ENCODE assay signal across 12 cellular contexts in the genomic region with DNA sequence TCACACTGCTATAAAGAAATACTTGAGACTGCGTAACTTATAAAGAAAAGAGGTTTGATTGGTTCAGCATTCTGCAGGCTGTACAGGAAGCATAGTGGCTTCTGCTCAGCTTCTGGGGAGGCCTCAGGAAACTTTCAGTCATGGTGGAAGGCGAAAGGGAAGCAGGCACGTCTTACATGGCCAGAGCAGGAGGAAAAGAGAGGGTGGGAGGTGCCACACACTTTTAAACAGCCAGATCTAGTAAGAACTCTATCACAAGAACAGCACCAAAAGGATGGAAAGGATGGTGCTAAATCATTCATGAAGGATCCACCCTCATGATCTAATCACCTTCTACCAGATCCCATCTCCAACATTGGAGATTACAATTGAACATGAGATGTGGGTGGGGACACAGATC.
DNase-seq lines count a peak whose midpoint lies in the region; ATAC-seq and TF ChIP-seq lines count a peak whose summit lies in the region.
"Had no signal": no experiment of that assay in that cellular context is flagged by ENCODE, and none has a peak within 500 bp of the region (broad histone marks: within the 10 kb centered on the region; RNA-seq: fewer than 3 reads in every experiment).

No MANE protein-coding gene starts in this region.

- no peaks in the 10 kb centered on the region for H4K20me1 ChIP-seq in hepatocyte (ENCODE audit: insufficient read depth, poor library complexity, severe bottlenecking)

- ATAC-seq in GM18909 (IDR thresholded peaks at IDR 0.05; ENCODE audit: poor library complexity, unreplicated experiment) (no peak), body of pancreas (no peak)
- ATAC-seq: GM23338 had no signal

- H3K27me3 ChIP-seq in hepatocyte (no peaks in the 10 kb centered on the region), body of pancreas (no peaks in the 10 kb centered on the region)

- no peak overlapping the region for H3K27ac ChIP-seq in hepatocyte
- no peak overlapping the region for H3K27ac ChIP-seq in body of pancreas

- WGBS in hepatocyte (ENCODE audit: low lambda C conversion rate, missing lambda C conversion rate), result 83% methylated on average over 3 of the region's 3 CpGs
- WGBS in body of pancreas, 2 donors, result 70 to 75% methylated on average over 3 of the region's 3 CpGs

- H3K4me2 ChIP-seq in hepatocyte, result peak overlapping the region; percentile 4
- H3K4me2 ChIP-seq: GM23338 had no signal

- TF ChIP-seq CTCF in hepatocyte (IDR thresholded peaks at IDR 0.05; ENCODE audit: poor library complexity) (no peak), nephron progenitor cell (IDR thresholded peaks at IDR 0.05) (no peak), body of pancreas (IDR thresholded peaks at IDR 0.05) (no peak)

- H3K36me3 Mint-ChIP-seq in T-helper 1 cell treated with Interleukin-12 subunit alpha and Interleukin-12 subunit beta and Interleukin-4 antibody, amounts not matched to agents 30 μg/mL and 1 μg/mL, for 36 hours (ENCODE audit: low read depth), result no peaks in the 10 kb centered on the region
- peaks cover 24% of the 10 kb centered on the region for H3K36me3 Mint-ChIP-seq in nephron progenitor cell (ENCODE audit: low read depth)
- H3K36me3 Mint-ChIP-seq in activated CD4-positive, alpha-beta T cell treated with anti-CD3 and anti-CD28 coated beads, Interleukin-2, amount 10 ng/mL, durations not matched to agents 24 days and 14 days (ENCODE audit: low read depth), result no peaks in the 10 kb centered on the region

- H3K27me3 Mint-ChIP-seq in T-helper 1 cell treated with Interleukin-12 subunit alpha and Interleukin-12 subunit beta and Interleukin-4 antibody, amounts not matched to agents 30 μg/mL and 1 μg/mL, for 36 hours (ENCODE audit: low read depth), result peaks cover 23% of the 10 kb centered on the region
- peaks cover 4% of the 10 kb centered on the region for H3K27me3 Mint-ChIP-seq in nephron progenitor cell (ENCODE audit: low read depth, poor library complexity)
- H3K27me3 Mint-ChIP-seq in activated CD4-positive, alpha-beta T cell treated with anti-CD3 and anti-CD28 coated beads, Interleukin-2, amount 10 ng/mL, durations not matched to agents 24 days and 14 days, result peaks cover 8% of the 10 kb centered on the region

- H3K9me3 ChIP-seq in hepatocyte (ENCODE audit: low read depth), result no peaks in the 10 kb centered on the region
- H3K9me3 ChIP-seq in body of pancreas, result no peaks in the 10 kb centered on the region

- H3K4me1 ChIP-seq in hepatocyte (ENCODE audit: insufficient read depth) (peaks cover 17% of the 10 kb centered on the region), body of pancreas (peaks cover 16% of the 10 kb centered on the region)

- H3K4me3 ChIP-seq in hepatocyte, result no peak overlapping the region
- H3K4me3 ChIP-seq in body of pancreas, result no peak overlapping the region
- H3K4me3 ChIP-seq: GM23338 had no signal

- DNase-seq in T-helper 1 cell (no peak), hepatocyte (ENCODE audit: low spot score) (no peak), nephron progenitor cell (no peak), body of pancreas (no peak)
- no peak for DNase-seq in activated CD4-positive, alpha-beta T cell treated with anti-CD3 and anti-CD28 coated beads, Interleukin-2, amount 10 ng/mL, durations not matched to agents 24 days and 14 days
- DNase-seq: C1 segment of cervical spinal cord; CD4-positive, alpha-beta T cell; H7 had no signal

- H3K4me3 Mint-ChIP-seq in T-helper 1 cell treated with Interleukin-12 subunit alpha and Interleukin-12 subunit beta and Interleukin-4 antibody, amounts not matched to agents 30 μg/mL and 1 μg/mL, for 36 hours, result no peak overlapping the region
- no peak overlapping the region for H3K4me3 Mint-ChIP-seq in nephron progenitor cell
- no peak overlapping the region for H3K4me3 Mint-ChIP-seq in activated CD4-positive, alpha-beta T cell treated with anti-CD3 and anti-CD28 coated beads, Interleukin-2, amount 10 ng/mL, durations not matched to agents 24 days and 14 days
- H3K4me3 Mint-ChIP-seq: B cell; CD4-positive, alpha-beta T cell; GM23338 had no signal

- H3K9me3 Mint-ChIP-seq in T-helper 1 cell treated with Interleukin-12 subunit alpha and Interleukin-12 subunit beta and Interleukin-4 antibody, amounts not matched to agents 30 μg/mL and 1 μg/mL, for 36 hours, result no peaks in the 10 kb centered on the region
- peaks cover 23% of the 10 kb centered on the region for H3K9me3 Mint-ChIP-seq in nephron progenitor cell
- no peaks in the 10 kb centered on the region for H3K9me3 Mint-ChIP-seq in activated CD4-positive, alpha-beta T cell treated with anti-CD3 and anti-CD28 coated beads, Interleukin-2, amount 10 ng/mL, durations not matched to agents 24 days and 14 days
- H3K9me3 Mint-ChIP-seq: CD4-positive, alpha-beta T cell; GM23338 had no signal

- TF ChIP-seq POLR2A in body of pancreas (IDR thresholded peaks at IDR 0.05), result no peak

- no peaks in the 10 kb centered on the region for H3K79me2 ChIP-seq in hepatocyte

- H2AFZ ChIP-seq in hepatocyte, result no peak overlapping the region
- H2AFZ ChIP-seq: GM23338 had no signal

- intact Hi-C loops in body of pancreas (cut with DNase I), result no loop called here
- intact Hi-C loops in activated CD4-positive, alpha-beta T cell treated with anti-CD3 and anti-CD28 coated beads, Interleukin-2, amount 10 ng/mL, durations not matched to agents 24 days and 14 days (cut with micrococcal nuclease), result no loop called here

- H3K36me3 ChIP-seq in hepatocyte (replicated peaks; ENCODE audit: insufficient read depth, low read depth) (no peaks in the 10 kb centered on the region), body of pancreas (replicated peaks in 1 of 2; ENCODE audit: insufficient read depth in 1 of 2, low read depth in 2 of 2) (no peaks in the 10 kb centered on the region)

- H3K4me1 Mint-ChIP-seq in T-helper 1 cell treated with Interleukin-12 subunit alpha and Interleukin-12 subunit beta and Interleukin-4 antibody, amounts not matched to agents 30 μg/mL and 1 μg/mL, for 36 hours (ENCODE audit: low read depth), result no peaks in the 10 kb centered on the region
- H3K4me1 Mint-ChIP-seq in nephron progenitor cell, result peaks cover 38% of the 10 kb centered on the region
- H3K4me1 Mint-ChIP-seq in activated CD4-positive, alpha-beta T cell treated with anti-CD3 and anti-CD28 coated beads, Interleukin-2, amount 10 ng/mL, durations not matched to agents 24 days and 14 days, result no peaks in the 10 kb centered on the region
- H3K4me1 Mint-ChIP-seq: B cell had no signal

- H3K27ac Mint-ChIP-seq in T-helper 1 cell treated with Interleukin-12 subunit alpha and Interleukin-12 subunit beta and Interleukin-4 antibody, amounts not matched to agents 30 μg/mL and 1 μg/mL, for 36 hours, result peak overlapping the region; percentile 37
- H3K27ac Mint-ChIP-seq in nephron progenitor cell, result peak overlapping the region; percentile 92
- H3K27ac Mint-ChIP-seq in activated CD4-positive, alpha-beta T cell treated with anti-CD3 and anti-CD28 coated beads, Interleukin-2, amount 10 ng/mL, durations not matched to agents 24 days and 14 days, result no peak overlapping the region
- H3K27ac Mint-ChIP-seq: B cell; CD4-positive, alpha-beta T cell; GM23338 had no signal

- H3K9me2 ChIP-seq in hepatocyte (replicated peaks; ENCODE audit: insufficient read depth), result no peaks in the 10 kb centered on the region
